ENCODE assay signal across 8 cellular contexts in genomic region chr2:75560768-75561565, GRCh38. TPM values are rescaled to one million over a fixed set of nuclear protein-coding genes. Genes with fewer than 3 reads are reported as not detected.
A peak's percentile ranks its signal among the peaks of the same experiment; 100 is the strongest.
DNase-seq lines count a peak whose midpoint lies in the region; ATAC-seq and TF ChIP-seq lines count a peak whose summit lies in the region.

A gene with protein sequence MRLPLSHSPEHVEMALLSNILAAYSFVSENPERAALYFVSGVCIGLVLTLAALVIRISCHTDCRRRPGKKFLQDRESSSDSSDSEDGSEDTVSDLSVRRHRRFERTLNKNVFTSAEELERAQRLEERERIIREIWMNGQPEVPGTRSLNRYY (minus strand): TSS chr2:75560939. CDS start chr2:75518140, 42,799 bp downstream.

- no peaks in the 10 kb centered on the region for H3K9me3 ChIP-seq in mammary epithelial cell (replicated peaks; ENCODE audit: insufficient read depth, low read length)

- peaks cover 44% of the 10 kb centered on the region for H3K79me2 ChIP-seq in mammary epithelial cell (ENCODE audit: insufficient read depth, low read length)

- H3K4me1 Mint-ChIP-seq in stimulated activated effector memory CD8-positive, alpha-beta T cell treated with anti-CD3 and anti-CD28 coated beads, Interleukin-12 subunit alpha, Interleukin-12 subunit beta, amount 100 ng/mL, for 72 hours: peaks cover 13% of the 10 kb centered on the region

- H3K27ac Mint-ChIP-seq in stimulated activated effector memory CD8-positive, alpha-beta T cell treated with anti-CD3 and anti-CD28 coated beads, Interleukin-12 subunit alpha, Interleukin-12 subunit beta, amount 100 ng/mL, for 72 hours: no peak within 1 kb of the TSS

- H3K27ac ChIP-seq in mammary epithelial cell (ENCODE audit: insufficient read depth, low read depth, low read length): peak within 1 kb of the TSS; percentile 61

- H3K4me3 Mint-ChIP-seq in stimulated activated effector memory CD8-positive, alpha-beta T cell treated with anti-CD3 and anti-CD28 coated beads, Interleukin-12 subunit alpha, Interleukin-12 subunit beta, amount 100 ng/mL, for 72 hours: peak within 1 kb of the TSS; percentile 52

- no peaks in the 10 kb centered on the region for H4K20me1 ChIP-seq in mammary epithelial cell (ENCODE audit: insufficient read depth, low read length)

- H3K36me3 ChIP-seq in mammary epithelial cell (ENCODE audit: insufficient read depth, low read length): no peaks in the 10 kb centered on the region

- CTCF ChIA-PET in mammary epithelial cell (lab: Charles Lee; ENCODE audit: low non-redundant PET): interaction anchor here (0.8 to 1.8 kb wide), 3 partner anchors 35 to 67 kb away, joined by 3 to 7 read pairs (median 4); no protein-coding TSS in a partner anchor

- peak within 1 kb of the TSS; percentile 78 for H3K9ac ChIP-seq in mammary epithelial cell (ENCODE audit: insufficient read depth, low read length)

- H3K4me2 ChIP-seq in mammary epithelial cell (ENCODE audit: insufficient read depth, low read depth, low read length): peak within 1 kb of the TSS; percentile 91

- H2AFZ ChIP-seq in mammary epithelial cell (ENCODE audit: low read depth, low read length): peak within 1 kb of the TSS; percentile 85

- in situ Hi-C loops in mammary epithelial cell (cut with MboI; ENCODE audit: low sequenced_read_pairs in 2 of 2): loop anchor here in 1 of 2 donors (5.0 kb wide), 1 partner anchor 46 kb away; no protein-coding TSS in a partner anchor

- H3K4me1 ChIP-seq in mammary epithelial cell (ENCODE audit: insufficient read depth, low read length): peaks cover 30% of the 10 kb centered on the region

- dilution Hi-C loops in mammary epithelial cell (cut with HindIII; ENCODE audit: low sequenced_read_pairs): no loop called here

- H3K9me3 Mint-ChIP-seq in stimulated activated effector memory CD8-positive, alpha-beta T cell treated with anti-CD3 and anti-CD28 coated beads, Interleukin-12 subunit alpha, Interleukin-12 subunit beta, amount 100 ng/mL, for 72 hours: no peaks in the 10 kb centered on the region

- no peaks in the 10 kb centered on the region for H3K27me3 ChIP-seq in mammary epithelial cell (ENCODE audit: insufficient read depth, low read length)

- H3K4me3 ChIP-seq in AG09309 (ENCODE audit: control insufficient read depth, low read depth, low read length): peak within 1 kb of the TSS; percentile 86
- peak within 1 kb of the TSS; percentile 72 to 77 (median 75) for H3K4me3 ChIP-seq in mammary epithelial cell (replicated peaks in 1 of 3; ENCODE audit: insufficient read depth in 1 of 3, low read depth in 2 of 3, low read length in 3 of 3)

- 0% methylated on average over 14 of the region's 46 CpGs for WGBS in mammary epithelial cell (ENCODE audit: low coverage, missing lambda C conversion rate)

- H3K36me3 Mint-ChIP-seq in stimulated activated effector memory CD8-positive, alpha-beta T cell treated with anti-CD3 and anti-CD28 coated beads, Interleukin-12 subunit alpha, Interleukin-12 subunit beta, amount 100 ng/mL, for 72 hours: no peaks in the 10 kb centered on the region

- peak; percentile 3 for TF ChIP-seq CTCF in AG09309 (IDR thresholded peaks at IDR 0.05; ENCODE audit: control insufficient read depth, insufficient read depth, low read depth, low read length, missing control alignments)
- no peak for TF ChIP-seq CTCF in mammary epithelial cell (conservative IDR thresholded peaks at IDR 0.05 in 1 of 2, IDR thresholded peaks at IDR 0.05 in 1 of 2; ENCODE audit: extremely low read depth in 1 of 2, insufficient read depth in 1 of 2, low read depth in 1 of 2, low read length in 2 of 2)

- peak; percentile 35 for ATAC-seq in GM18907 (IDR thresholded peaks at IDR 0.05; ENCODE audit: unreplicated experiment)
- ATAC-seq in stimulated activated effector memory CD8-positive, alpha-beta T cell treated with anti-CD3 and anti-CD28 coated beads, Interleukin-12 subunit alpha, Interleukin-12 subunit beta, amount 100 ng/mL, for 72 hours: peak; percentile 24
- ATAC-seq in HG03196 (IDR thresholded peaks at IDR 0.05; ENCODE audit: unreplicated experiment): no peak

- DNase-seq in AG09309 (ENCODE audit: low read depth) (no peak), NCI-H446 treated with DMSO at 0.1 percent for 48 hours (lab: John Stamatoyannopoulos, UW) (peak; percentile 58), mammary epithelial cell (peak; percentile 70), iris pigment epithelial cell (ENCODE audit: low read depth) (peak; percentile 92), putamen (ENCODE audit: low spot score) (no peak)
- peak in 1 of 2 donors; percentile 36 for DNase-seq in stimulated activated effector memory CD8-positive, alpha-beta T cell treated with anti-CD3 and anti-CD28 coated beads, Interleukin-12 subunit alpha, Interleukin-12 subunit beta, amount 100 ng/mL, for 72 hours (ENCODE audit: low spot score in 2 of 2)

- intact Hi-C loops in mammary epithelial cell (cut with micrococcal nuclease): loop anchor here (1.0 to 2.0 kb wide), 4 partner anchors 12 to 96 kb away; no protein-coding TSS in a partner anchor

- TSS peak; percentile 65 for BruUV-seq in mammary epithelial cell (replicated peaks; lab: Mats Ljungman, UMichigan)

RNA-seq across cellular contexts. Expression of the gene that starts here (rescaled TPM):
- 10 to 100 TPM; 19.2 to 28.7 TPM for total RNA-seq in mammary epithelial cell
- 28.0 TPM for polyA plus RNA-seq in mammary epithelial cell
- 37.7 TPM for polyA minus RNA-seq in mammary epithelial cell

Comparison
In these comparisons a context has a peak if more than half of its experiments do, and no peak if none do; other contexts are left out.
1. DNase-seq: peak in NCI-H446 treated with DMSO at 0.1 percent for 48 hours (single experiment), mammary epithelial cell (single experiment) and iris pigment epithelial cell (single experiment); none in AG09309 (single experiment) and putamen (single experiment).